In genomic region chr6:101395345-101395744, GRCh38 we compare ENCODE assay signal across 12 cellular contexts. TPM values are rescaled to one million over a fixed set of nuclear protein-coding genes. Genes with fewer than 3 reads are reported as not detected.
DNase-seq lines count a peak whose midpoint lies in the region; ATAC-seq, FAIRE-seq and TF ChIP-seq lines count a peak whose summit lies in the region.
"Had no signal": no experiment of that assay in that cellular context is flagged by ENCODE, and none has a peak within 500 bp of the region (broad histone marks: within the 10 kb centered on the region; RNA-seq: fewer than 3 reads in every experiment).

No MANE protein-coding gene starts in this region.

- H3K9me3 ChIP-seq in cardiac muscle cell (ENCODE audit: low read depth) (no peaks in the 10 kb centered on the region), heart left ventricle (no peaks in the 10 kb centered on the region), WERI-Rb-1 (ENCODE audit: severe bottlenecking) (no peaks in the 10 kb centered on the region), trophoblast cell (ENCODE audit: insufficient read depth, low read depth, low read length) (peaks cover 4% of the 10 kb centered on the region)
- H3K9me3 ChIP-seq: ascending aorta, transverse colon had no signal

- no peak for ATAC-seq in heart left ventricle
- ATAC-seq: GM12878 had no signal

- H3K79me1 ChIP-seq in trophoblast cell (ENCODE audit: low read length) = no peaks in the 10 kb centered on the region

- no peak overlapping the region for H2BK5ac ChIP-seq in trophoblast cell (ENCODE audit: low read depth, low read length, poor library complexity)

- H3K27me3 ChIP-seq in cardiac muscle cell (peaks cover 81% of the 10 kb centered on the region), heart left ventricle (peaks cover 8 to 76% (median 44%) of the 10 kb centered on the region in 9 donors), WERI-Rb-1 (ENCODE audit: insufficient read depth, low read depth, severe bottlenecking) (no peaks in the 10 kb centered on the region), trophoblast cell (ENCODE audit: insufficient read depth, low read length) (peaks cover 33% of the 10 kb centered on the region)
- H3K27me3 ChIP-seq: ascending aorta had no signal

- CTCF ChIA-PET in GM10248 (lab: Yijun Ruan, JAX) = no interaction called here

- TF ChIP-seq POLR2A in heart left ventricle (IDR thresholded peaks at IDR 0.05) = no peak

- H2AK5ac ChIP-seq in trophoblast cell (ENCODE audit: low read length) = no peak overlapping the region

- H2BK12ac ChIP-seq in trophoblast cell (ENCODE audit: low read length) = no peak overlapping the region

- no peak overlapping the region for H3K27ac ChIP-seq in cardiac muscle cell
- no peak overlapping the region for H3K27ac ChIP-seq in heart left ventricle
- H3K27ac ChIP-seq in WERI-Rb-1 = no peak overlapping the region
- no peak overlapping the region for H3K27ac ChIP-seq in trophoblast cell (ENCODE audit: low read depth, low read length)
- H3K27ac ChIP-seq: ascending aorta, transverse colon had no signal

- peak; percentile 39 for FAIRE-seq in endometrium (lab: Jason Lieb, UNC)
- FAIRE-seq: GM12878 had no signal

- peak; percentile 23 for TF ChIP-seq CTCF in cardiac muscle cell (IDR thresholded peaks at IDR 0.05; ENCODE audit: low read depth, low read length)
- peak in 5 of 12 donors; percentile 10 to 33 (median 13) for TF ChIP-seq CTCF in heart left ventricle (IDR thresholded peaks at IDR 0.05)
- no peak for TF ChIP-seq CTCF in GM10248 (IDR thresholded peaks at IDR 0.05; ENCODE audit: control extremely low read depth, extremely low read depth, low read depth, missing control alignments)
- no peak for TF ChIP-seq CTCF in WERI-Rb-1 (IDR thresholded peaks at IDR 0.05; ENCODE audit: low read depth, low read length)

- H3K14ac ChIP-seq in trophoblast cell (ENCODE audit: low read length) = no peak overlapping the region

- no peak overlapping the region for H3K23ac ChIP-seq in trophoblast cell (ENCODE audit: low read length)

- H3K18ac ChIP-seq in trophoblast cell (ENCODE audit: low read length) = no peak overlapping the region

- no peak overlapping the region for H2AFZ ChIP-seq in trophoblast cell (ENCODE audit: insufficient read depth, low read length, poor library complexity)

- intact Hi-C loops in heart left ventricle (cut with DNase I) = loop anchor here in 1 of 10 donors (10.0 kb wide), 1 partner anchor 349 kb away; no protein-coding TSS in a partner anchor

- H3K4me2 ChIP-seq in trophoblast cell (ENCODE audit: low read length) = no peak overlapping the region

- H3K4me1 ChIP-seq in cardiac muscle cell (ENCODE audit: low read depth) (no peaks in the 10 kb centered on the region), heart left ventricle (peaks cover 0 to 21% (median 1%) of the 10 kb centered on the region in 12 donors), trophoblast cell (ENCODE audit: control insufficient read depth in 1 of 2, insufficient read depth in 2 of 2, low read length in 2 of 2) (peaks cover 3 to 7% of the 10 kb centered on the region in 2 experiments)
- H3K4me1 ChIP-seq: ascending aorta had no signal

- H4K8ac ChIP-seq in trophoblast cell (ENCODE audit: low read depth, low read length) = no peak overlapping the region

- no peak overlapping the region for H3K9ac ChIP-seq in trophoblast cell (ENCODE audit: low read length)

- POLR2A ChIA-PET in GM10248 (lab: Yijun Ruan, JAX) = no interaction called here

- no peak overlapping the region for H4K12ac ChIP-seq in trophoblast cell (ENCODE audit: low read depth, low read length)

- H3K36me3 ChIP-seq in cardiac muscle cell (no peaks in the 10 kb centered on the region), heart left ventricle (no peaks in the 10 kb centered on the region), WERI-Rb-1 (no peaks in the 10 kb centered on the region; the same call in 1 of the 2 replicates), trophoblast cell (ENCODE audit: control insufficient read depth in 1 of 2, insufficient read depth in 2 of 2, low read length in 2 of 2) (no peaks in the 10 kb centered on the region)
- H3K36me3 ChIP-seq: ascending aorta, transverse colon had no signal

- no peaks in the 10 kb centered on the region for H3K79me2 ChIP-seq in trophoblast cell (ENCODE audit: control insufficient read depth, insufficient read depth, low read length, poor library complexity)

- DNase-seq in cardiac muscle cell (ENCODE audit: low read depth in 1 of 2, low spot score in 1 of 2) (no peak), heart left ventricle (no peak), NCI-H526 (lab: John Stamatoyannopoulos, UW) (peak; percentile 28 to 60), NCI-H1436 treated with DMSO at 0.1 percent for 48 hours (lab: John Stamatoyannopoulos, UW) (no peak), GM10248 (ENCODE audit: extremely low spot score) (no peak), WERI-Rb-1 (no peak), trophoblast cell (no peak)
- DNase-seq: activated CD4-positive, CD25-positive, alpha-beta regulatory T cell; transverse colon had no signal

- H3K4me3 ChIP-seq in cardiac muscle cell = no peak overlapping the region
- peak overlapping the region in 1 of 12 donors; percentile 12 for H3K4me3 ChIP-seq in heart left ventricle
- no peak overlapping the region for H3K4me3 ChIP-seq in WERI-Rb-1 (ENCODE audit: low read depth, low read length)
- H3K4me3 ChIP-seq in trophoblast cell (ENCODE audit: low read depth, low read length) = no peak overlapping the region
- H3K4me3 ChIP-seq: ascending aorta, GM12878, transverse colon had no signal

- no peak overlapping the region for H3K4ac ChIP-seq in trophoblast cell (ENCODE audit: low read depth, low read length)

- H2BK120ac ChIP-seq in trophoblast cell (ENCODE audit: insufficient read depth, low read length, poor library complexity) = no peak overlapping the region

- no peak overlapping the region for H4K91ac ChIP-seq in trophoblast cell (ENCODE audit: low read depth, low read length)

RNA-seq across cellular contexts. Expression of gene GRIK2, which starts 1.8 kb away (rescaled TPM):
- total RNA-seq in cardiac muscle cell (0.21 and 1.5 TPM in 2 replicates), heart left ventricle (1 to 10 TPM; 1.2 to 7.0 (median 5.1) TPM)
- polyA plus RNA-seq in cardiac muscle cell (0.45 and 0.54 TPM in 2 replicates), heart left ventricle (1 to 10 TPM in 1 of 2 donors, under 1 TPM in 1; 0.33 to 3.4 TPM)
- 0.05 and 0.10 TPM in 2 replicates for polyA plus RNA-seq in trophoblast cell (2013)
- total RNA-seq: ascending aorta, GM12878 had no signal
- polyA plus RNA-seq: GM12878 had no signal

Comparison
In these comparisons a context has a peak if more than half of its experiments do, and no peak if none do; other contexts are left out.
1. DNase-seq: peak in NCI-H526 (2 of 2); none in cardiac muscle cell (0 of 2), heart left ventricle (0 of 5), NCI-H1436 treated with DMSO at 0.1 percent for 48 hours (single experiment), GM10248 (single experiment), WERI-Rb-1 (single experiment) and trophoblast cell (0 of 2).